15 cellular contexts compared by ENCODE assay signal in the genomic region with DNA sequence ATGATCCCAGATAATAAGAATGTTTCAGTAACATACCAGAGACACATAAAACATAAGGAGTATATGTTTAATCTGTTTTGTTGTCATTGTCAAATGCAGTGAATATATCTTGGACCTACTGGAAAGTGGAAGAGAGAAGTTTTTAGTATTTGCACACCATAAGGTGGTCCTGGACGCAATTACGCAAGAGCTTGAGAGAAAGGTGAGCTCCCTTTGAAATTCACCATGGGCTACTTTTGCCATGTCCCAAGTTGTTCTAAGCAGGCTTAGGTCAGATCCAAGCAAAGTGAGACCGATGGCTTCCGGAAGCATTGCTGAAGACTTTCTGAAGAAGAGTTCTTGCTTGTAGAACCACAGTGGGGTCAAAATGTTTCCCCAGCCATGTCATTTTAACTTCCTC. TPM values are rescaled to one million over a fixed set of nuclear protein-coding genes. Genes with fewer than 3 reads are reported as not detected.
DNase-seq lines count a peak whose midpoint lies in the region; ATAC-seq lines count a peak whose summit lies in the region.
"Had no signal": no experiment of that assay in that cellular context is flagged by ENCODE, and none has a peak within 500 bp of the region (broad histone marks: within the 10 kb centered on the region; RNA-seq: fewer than 3 reads in every experiment).

No MANE protein-coding gene starts in this region.

- no peaks in the 10 kb centered on the region for H3K27me3 Mint-ChIP-seq in activated naive CD8-positive, alpha-beta T cell
- no peaks in the 10 kb centered on the region for H3K27me3 Mint-ChIP-seq in activated naive CD8-positive, alpha-beta T cell treated with anti-CD3 and anti-CD28 coated beads, Interleukin-2, amount 50 U/mL, for 24 hours
- H3K27me3 Mint-ChIP-seq in memory B cell, result no peaks in the 10 kb centered on the region
- H3K27me3 Mint-ChIP-seq in stimulated activated naive B cell treated with anti-CD40 and anti-IgM and Interleukin-4, amounts not matched to agents 10 μg/mL and 1 μg/mL and 100 μg/mL, for 72 hours, result no peaks in the 10 kb centered on the region
- H3K27me3 Mint-ChIP-seq: CD4-positive, alpha-beta memory T cell had no signal

- no peak for DNase-seq in activated naive CD8-positive, alpha-beta T cell treated with anti-CD3 and anti-CD28 coated beads, Interleukin-2, amount 50 U/mL, for 24 hours
- DNase-seq in SK-N-MC (ENCODE audit: low read depth, low spot score), result no peak
- no peak for DNase-seq in memory B cell (ENCODE audit: low spot score in 2 of 2)
- no peak for DNase-seq in MG63
- no peak for DNase-seq in stimulated activated naive B cell treated with anti-CD40 and anti-IgM and Interleukin-4, amounts not matched to agents 10 μg/mL and 1 μg/mL and 100 μg/mL, for 72 hours
- DNase-seq in effector CD8-positive, alpha-beta T cell (lab: John Stamatoyannopoulos, UW), result no peak
- DNase-seq: CD4-positive, alpha-beta memory T cell; DMS153; DMS79; GDM1; HCEC 1CT had no signal

- no peaks in the 10 kb centered on the region for H3K4me1 Mint-ChIP-seq in activated naive CD8-positive, alpha-beta T cell (ENCODE audit: low read depth)
- H3K4me1 Mint-ChIP-seq in activated naive CD8-positive, alpha-beta T cell treated with anti-CD3 and anti-CD28 coated beads, Interleukin-2, amount 50 U/mL, for 24 hours, result no peaks in the 10 kb centered on the region
- no peaks in the 10 kb centered on the region for H3K4me1 Mint-ChIP-seq in memory B cell
- H3K4me1 Mint-ChIP-seq in stimulated activated naive B cell treated with anti-CD40 and anti-IgM and Interleukin-4, amounts not matched to agents 10 μg/mL and 1 μg/mL and 100 μg/mL, for 72 hours, result no peaks in the 10 kb centered on the region
- H3K4me1 Mint-ChIP-seq: CD14-positive monocyte; CD4-positive, alpha-beta memory T cell had no signal

- H3K27me3 ChIP-seq in MG63, result no peaks in the 10 kb centered on the region
- H3K27me3 ChIP-seq: BLaER1 had no signal

- no peaks in the 10 kb centered on the region for H3K36me3 Mint-ChIP-seq in activated naive CD8-positive, alpha-beta T cell
- H3K36me3 Mint-ChIP-seq in activated naive CD8-positive, alpha-beta T cell treated with anti-CD3 and anti-CD28 coated beads, Interleukin-2, amount 50 U/mL, for 24 hours (ENCODE audit: low read depth), result peaks cover 11% of the 10 kb centered on the region
- peaks cover 33% of the 10 kb centered on the region for H3K36me3 Mint-ChIP-seq in memory B cell
- peaks cover 8 to 43% of the 10 kb centered on the region in 2 donors for H3K36me3 Mint-ChIP-seq in stimulated activated naive B cell treated with anti-CD40 and anti-IgM and Interleukin-4, amounts not matched to agents 10 μg/mL and 1 μg/mL and 100 μg/mL, for 72 hours

- H3K9me3 ChIP-seq in SK-N-MC (ENCODE audit: low read depth, low read length) (no peaks in the 10 kb centered on the region), MG63 (no peaks in the 10 kb centered on the region; the same call in 1 of the 2 replicates)
- H3K9me3 ChIP-seq: BLaER1 had no signal

- ATAC-seq in activated naive CD8-positive, alpha-beta T cell treated with anti-CD3 and anti-CD28 coated beads, Interleukin-2, amount 50 U/mL, for 24 hours, result no peak
- no peak for ATAC-seq in memory B cell (ENCODE audit: low read depth)
- ATAC-seq in stimulated activated naive B cell treated with anti-CD40 and anti-IgM and Interleukin-4, amounts not matched to agents 10 μg/mL and 1 μg/mL and 100 μg/mL, for 72 hours (replicated peaks), result no peak

- 0 out of 2 replicates have a peak overlapping the region, but pooled peaks have one; percentile 61 for H3K27ac ChIP-seq in SK-N-MC
- H3K27ac ChIP-seq: 22Rv1, BLaER1 had no signal

- peak overlapping the region; percentile 5 for H3K27ac Mint-ChIP-seq in activated naive CD8-positive, alpha-beta T cell
- H3K27ac Mint-ChIP-seq in activated naive CD8-positive, alpha-beta T cell treated with anti-CD3 and anti-CD28 coated beads, Interleukin-2, amount 50 U/mL, for 24 hours, result no peak overlapping the region
- peak overlapping the region; percentile 35 for H3K27ac Mint-ChIP-seq in memory B cell
- no peak overlapping the region for H3K27ac Mint-ChIP-seq in stimulated activated naive B cell treated with anti-CD40 and anti-IgM and Interleukin-4, amounts not matched to agents 10 μg/mL and 1 μg/mL and 100 μg/mL, for 72 hours
- H3K27ac Mint-ChIP-seq: CD14-positive monocyte; CD4-positive, alpha-beta memory T cell had no signal

- H3K9me3 Mint-ChIP-seq in activated naive CD8-positive, alpha-beta T cell (ENCODE audit: low read depth), result no peaks in the 10 kb centered on the region
- no peaks in the 10 kb centered on the region for H3K9me3 Mint-ChIP-seq in activated naive CD8-positive, alpha-beta T cell treated with anti-CD3 and anti-CD28 coated beads, Interleukin-2, amount 50 U/mL, for 24 hours
- no peaks in the 10 kb centered on the region for H3K9me3 Mint-ChIP-seq in memory B cell
- H3K9me3 Mint-ChIP-seq in stimulated activated naive B cell treated with anti-CD40 and anti-IgM and Interleukin-4, amounts not matched to agents 10 μg/mL and 1 μg/mL and 100 μg/mL, for 72 hours, result peaks cover 0 to 3% of the 10 kb centered on the region in 2 donors
- H3K9me3 Mint-ChIP-seq: CD14-positive monocyte; CD4-positive, alpha-beta memory T cell had no signal

- H3K36me3 ChIP-seq in SK-N-MC (ENCODE audit: insufficient read depth, low read length) (no peaks in the 10 kb centered on the region), MG63 (no peaks in the 10 kb centered on the region)

- no peak overlapping the region for H3K9ac ChIP-seq in SK-N-MC (ENCODE audit: insufficient read length)
- H3K9ac ChIP-seq: BLaER1 had no signal

- no peak overlapping the region for H3K4me3 Mint-ChIP-seq in activated naive CD8-positive, alpha-beta T cell
- no peak overlapping the region for H3K4me3 Mint-ChIP-seq in activated naive CD8-positive, alpha-beta T cell treated with anti-CD3 and anti-CD28 coated beads, Interleukin-2, amount 50 U/mL, for 24 hours
- H3K4me3 Mint-ChIP-seq in memory B cell, result no peak overlapping the region
- H3K4me3 Mint-ChIP-seq in stimulated activated naive B cell treated with anti-CD40 and anti-IgM and Interleukin-4, amounts not matched to agents 10 μg/mL and 1 μg/mL and 100 μg/mL, for 72 hours, result no peak overlapping the region
- H3K4me3 Mint-ChIP-seq: CD14-positive monocyte; CD4-positive, alpha-beta memory T cell had no signal

- H3K4me3 ChIP-seq in SK-N-MC (no peak overlapping the region), MG63 (no peak overlapping the region)
- H3K4me3 ChIP-seq: BLaER1 had no signal

RNA-seq across cellular contexts. Expression of gene RPL37A, which starts 30.8 kb away (rescaled TPM):
- 528 and 2,080 TPM in 2 replicates for total RNA-seq in MG63 (2014; rRNA removed; shearing (Covaris generic); ENCODE audit: low replicate concordance)

RNA-seq across cellular contexts. Expression of gene SMARCAL1, which starts 55.6 kb away (rescaled TPM):
- total RNA-seq in MG63 (2014; rRNA removed; shearing (Covaris generic); ENCODE audit: low replicate concordance), result 6.4 and 11.0 TPM in 2 replicates

Comparison
In these comparisons a context has a peak if more than half of its experiments do, and no peak if none do; other contexts are left out.
1. H3K27ac Mint-ChIP-seq: peak in activated naive CD8-positive, alpha-beta T cell (single experiment) and memory B cell (single experiment); none in activated naive CD8-positive, alpha-beta T cell treated with anti-CD3 and anti-CD28 coated beads, Interleukin-2, amount 50 U/mL, for 24 hours (single experiment) and stimulated activated naive B cell treated with anti-CD40 and anti-IgM and Interleukin-4, amounts not matched to agents 10 μg/mL and 1 μg/mL and 100 μg/mL, for 72 hours (single experiment).